ENCODE assay signal across 9 cellular contexts in genomic region chr1:94025383-94026340, GRCh38.
A peak's percentile ranks its signal among the peaks of the same experiment; 100 is the strongest.
DNase-seq lines count a peak whose midpoint lies in the region; ATAC-seq, FAIRE-seq and TF ChIP-seq lines count a peak whose summit lies in the region.
"Had no signal": no experiment of that assay in that cellular context is flagged by ENCODE, and none has a peak within 500 bp of the region (broad histone marks: within the 10 kb centered on the region; RNA-seq: fewer than 3 reads in every experiment).

No MANE protein-coding gene starts in this region.

- CTCF ChIA-PET in PC-3 (lab: Charles Lee) = interaction anchor here (0.8 to 2.5 kb wide), 9 partner anchors 8 to 438 kb away, joined by 3 to 36 read pairs (median 5); no protein-coding TSS in a partner anchor
- CTCF ChIA-PET in H1 (lab: Charles Lee; ENCODE audit: partially characterized antibody) = interaction anchor here (0.6 to 38.0 kb wide), 46 partner anchors 10 to 497 kb away, joined by 3 to 807 read pairs (median 4); partner anchors contain the start of gene ARHGAP29

- no peak overlapping the region for H4K5ac ChIP-seq in H1 (ENCODE audit: insufficient read length, low read depth, low read length)

- H3F3A ChIP-seq in DOHH2 (ENCODE audit: control insufficient read depth, insufficient read depth) (no peaks in the 10 kb centered on the region), PC-3 (ENCODE audit: low read length, unreplicated experiment) (no peaks in the 10 kb centered on the region)

- intact Hi-C loops in PC-3 (cut with micrococcal nuclease) (loop anchor here (1.0 to 10.0 kb wide), 5 partner anchors 20 to 779 kb away; partner anchors contain the start of gene GCLM), posterior vena cava (cut with DNase I) (loop anchor here (2.0 kb wide), 2 partner anchors 19 to 311 kb away; no protein-coding TSS in a partner anchor)

- H3K27ac ChIP-seq in DOHH2 (ENCODE audit: low read depth, low read length) (no peak overlapping the region), PC-3 (ENCODE audit: low read length) (no peak overlapping the region), H1 (ENCODE audit: low read depth, low read length) (no peak overlapping the region)

- TF ChIP-seq POLR2A in H1 (IDR thresholded peaks at IDR 0.05; ENCODE audit: control extremely low read depth in 1 of 2, low read depth in 2 of 2, low read length in 2 of 2) = no peak

- WGBS in H1 (ENCODE audit: extremely low coverage in 1 of 2, insufficient coverage in 1 of 2, insufficient read length in 1 of 2, insufficient replicate concordance in 2 of 2, low coverage in 1 of 2, low lambda C conversion rate in 2 of 2, missing lambda C conversion rate in 1 of 2), 2 experiments = 82% methylated on average over 18 of the region's 18 CpGs; no CpG with 5 or more reads in 1 of the 2 experiments

- ATAC-seq in PC-3 = peak; percentile 76
- ATAC-seq in GM19023 (IDR thresholded peaks at IDR 0.05; ENCODE audit: unreplicated experiment) = no peak
- ATAC-seq in HG02870 (IDR thresholded peaks at IDR 0.05; ENCODE audit: unreplicated experiment) = no peak

- peak; percentile 72 for TF ChIP-seq CTCF in DOHH2 (IDR thresholded peaks at IDR 0.05; ENCODE audit: low read depth, low read length, poor library complexity, severe bottlenecking)
- TF ChIP-seq CTCF in PC-3 (conservative IDR thresholded peaks at IDR 0.05; ENCODE audit: low read depth, low read length) = peak; percentile 90
- peak in 2 of 3 experiments; percentile 51 to 59; a peak in 3 of 4 replicates for TF ChIP-seq CTCF in H1 (IDR thresholded peaks at IDR 0.05; ENCODE audit: control extremely low read depth in 1 of 3, insufficient read depth in 1 of 3, low read depth in 1 of 3, low read length in 3 of 3)

- no peak overlapping the region for H2BK15ac ChIP-seq in H1 (ENCODE audit: low read length)

- H3K4me1 ChIP-seq in DOHH2 (ENCODE audit: control insufficient read depth, low read length) (no peaks in the 10 kb centered on the region), PC-3 (ENCODE audit: insufficient read depth, low read length) (peaks cover 22% of the 10 kb centered on the region; the same call in 1 of the 2 replicates), H1 (replicated peaks in 1 of 4; ENCODE audit: control insufficient read depth in 3 of 4, insufficient read depth in 4 of 4, low read length in 3 of 4) (peaks cover 0 to 6% (median 2%) of the 10 kb centered on the region in 4 experiments; a peak in 3 of 7 replicates)

- H3K9me3 ChIP-seq in DOHH2 (ENCODE audit: control insufficient read depth, insufficient read depth, low read length) = no peaks in the 10 kb centered on the region
- H3K9me3 ChIP-seq in PC-3 (ENCODE audit: low read length) = no peaks in the 10 kb centered on the region
- H3K9me3 ChIP-seq in H1 (ENCODE audit: insufficient read depth in 2 of 2, low read depth in 1 of 2, low read length in 1 of 2) = no peaks in the 10 kb centered on the region

- no peak overlapping the region for H3K14ac ChIP-seq in H1 (ENCODE audit: insufficient read length)

- peak; percentile 63 to 66 for TF ChIP-seq RAD21 in H1 (IDR thresholded peaks at IDR 0.05 in 1 of 2, conservative IDR thresholded peaks at IDR 0.05 in 1 of 2; ENCODE audit: low read depth in 2 of 2, low read length in 2 of 2)

- H4K91ac ChIP-seq in H1 (replicated peaks; ENCODE audit: insufficient read length, low read length) = no peak overlapping the region

- H3K27me3 ChIP-seq in DOHH2 (ENCODE audit: control insufficient read depth, low read length) = peaks cover 2% of the 10 kb centered on the region; the same call in 1 of the 2 replicates
- H3K27me3 ChIP-seq in PC-3 (ENCODE audit: low read length) = no peaks in the 10 kb centered on the region
- H3K27me3 ChIP-seq in H1 (replicated peaks in 1 of 4; ENCODE audit: control insufficient read depth in 3 of 4, extremely low read depth in 1 of 4, insufficient read depth in 3 of 4, low read length in 3 of 4) = no peaks in the 10 kb centered on the region; a peak in 1 of 7 replicates

- no peaks in the 10 kb centered on the region for H3K9me2 ChIP-seq in DOHH2 (replicated peaks; ENCODE audit: control insufficient read depth, low read length)
- no peaks in the 10 kb centered on the region for H3K9me2 ChIP-seq in PC-3 (replicated peaks; ENCODE audit: low read length)

- no TSS peak for BruUV-seq in PC-3 (replicated peaks; lab: Mats Ljungman, UMichigan)

- H3K23me2 ChIP-seq in H1 (ENCODE audit: low read depth, low read length) = no peaks in the 10 kb centered on the region

- no peak overlapping the region for H2AK5ac ChIP-seq in H1 (ENCODE audit: low read depth, low read length)

- H3K23ac ChIP-seq in H1 (ENCODE audit: insufficient read length) = no peak overlapping the region

- H4K20me1 ChIP-seq in DOHH2 (ENCODE audit: control insufficient read depth, insufficient read depth, low read depth, low read length) = no peaks in the 10 kb centered on the region
- H4K20me1 ChIP-seq in PC-3 (ENCODE audit: low read length) = no peaks in the 10 kb centered on the region
- no peaks in the 10 kb centered on the region for H4K20me1 ChIP-seq in H1 (replicated peaks in 1 of 2; ENCODE audit: control insufficient read depth in 1 of 2, insufficient read depth in 2 of 2, low read length in 2 of 2)

- H3K36me3 ChIP-seq in DOHH2 (ENCODE audit: control insufficient read depth, low read length) (no peaks in the 10 kb centered on the region), PC-3 (ENCODE audit: low read depth, low read length) (no peaks in the 10 kb centered on the region), H1 (ENCODE audit: control insufficient read depth in 2 of 4, insufficient read depth in 4 of 4, low read length in 3 of 4) (no peaks in the 10 kb centered on the region)

- FAIRE-seq in HTR-8/SVneo (lab: Jason Lieb, UNC) = no peak
- peak; percentile 81 for FAIRE-seq in H1 (lab: Jason Lieb, UNC)

- no peak overlapping the region for H3K4ac ChIP-seq in H1 (replicated peaks; ENCODE audit: insufficient read length, low read depth, low read length)

- no peak overlapping the region for H4K8ac ChIP-seq in H1 (ENCODE audit: extremely low read depth, insufficient read depth, low read length)

- H3K9ac ChIP-seq in PC-3 (ENCODE audit: low read length) (peak overlapping the region; percentile 37), H1 (replicated peaks in 1 of 4; ENCODE audit: extremely low read depth in 1 of 4, low read depth in 3 of 4, low read length in 3 of 4) (no peak overlapping the region)

- no peaks in the 10 kb centered on the region for H3K79me1 ChIP-seq in H1 (ENCODE audit: low read depth, low read length)

- no peak overlapping the region for H2BK5ac ChIP-seq in H1 (ENCODE audit: low read depth, low read length)

- H2AFZ ChIP-seq in PC-3 (ENCODE audit: low read length) (peak overlapping the region; percentile 88), H1 (ENCODE audit: low read length) (0 out of 2 replicates have a peak overlapping the region, but pooled peaks have one; percentile 14)

- H3K18ac ChIP-seq in H1 (ENCODE audit: extremely low read depth, low read length) = no peak overlapping the region

- POLR2A ChIA-PET in PC-3 (lab: Charles Lee; ENCODE audit: unreplicated experiment) (interaction anchor here (0.6 to 0.8 kb wide), 2 partner anchors 218 to 310 kb away, joined by 4 to 15 read pairs; no protein-coding TSS in a partner anchor), H1 (lab: Charles Lee; ENCODE audit: partially characterized antibody) (interaction anchor here (0.7 kb wide), 1 partner anchor 14 kb away, joined by 4 read pairs; no protein-coding TSS in a partner anchor)

- no peak overlapping the region for H2BK120ac ChIP-seq in H1 (replicated peaks; ENCODE audit: low read depth, low read length)

- TF ChIP-seq EP300 in H1 (IDR thresholded peaks at IDR 0.05; ENCODE audit: borderline replicate concordance in 1 of 2, low read depth in 2 of 2, low read length in 2 of 2) = no peak

- H3K4me2 ChIP-seq in DOHH2 (ENCODE audit: low read length) (no peak overlapping the region), PC-3 (ENCODE audit: low read length) (peak overlapping the region; percentile 89), H1 (ENCODE audit: insufficient read depth in 1 of 2, low read depth in 2 of 2, low read length in 2 of 2) (no peak overlapping the region)

- no peak overlapping the region for H2BK12ac ChIP-seq in H1 (ENCODE audit: low read depth, low read length)

- DNase-seq in HTR-8/SVneo (ENCODE audit: insufficient read length, low spot score) (peak; percentile 74), PC-3 (peak; percentile 90), H1 (ENCODE audit: low read depth in 1 of 2, low spot score in 2 of 2) (no peak), midbrain (lab: John Stamatoyannopoulos, UW) (peak; percentile 43), posterior vena cava (ENCODE audit: low spot score) (no peak)
- DNase-seq: right cardiac atrium had no signal

- H3K4me3 ChIP-seq in DOHH2 (ENCODE audit: low read length) = no peak overlapping the region
- peak overlapping the region; percentile 79 for H3K4me3 ChIP-seq in PC-3 (ENCODE audit: low read length)
- no peak overlapping the region for H3K4me3 ChIP-seq in H1 (ENCODE audit: extremely low read depth in 1 of 4, insufficient read depth in 2 of 4, low read depth in 3 of 4, low read length in 4 of 4)

- H3K79me2 ChIP-seq in DOHH2 (ENCODE audit: control insufficient read depth, low read length) (no peaks in the 10 kb centered on the region), PC-3 (ENCODE audit: low read length) (no peaks in the 10 kb centered on the region), H1 (ENCODE audit: control insufficient read depth in 1 of 2, insufficient read depth in 2 of 2, low read length in 2 of 2) (no peaks in the 10 kb centered on the region)

- no peak overlapping the region for H2BK20ac ChIP-seq in H1 (ENCODE audit: low read length)

- H3K56ac ChIP-seq in H1 (replicated peaks; ENCODE audit: insufficient read length, low read depth, low read length) = no peak overlapping the region

TF ChIP-seq in H1, 55 proteins besides CTCF, POLR2A, EP300 and RAD21:
- TF ChIP-seq TEAD4 (IDR thresholded peaks at IDR 0.05; ENCODE audit: low read depth, low read length) = peak; percentile 55; the same call in 1 of the 2 replicates
- no peak for TF ChIP-seq RBBP5 (IDR thresholded peaks at IDR 0.05; ENCODE audit: borderline replicate concordance, low read depth, low read length)
TF ChIP-seq in H1: peak in this region for 1.

Comparison
In these comparisons a context has a peak if more than half of its experiments do, and no peak if none do; other contexts are left out.
1. DNase-seq: peak in HTR-8/SVneo (single experiment), PC-3 (single experiment) and midbrain (single experiment); none in H1 (0 of 2) and posterior vena cava (single experiment).
2. Peak in every context shown above with its lines, with median percentiles within 50 percentile points of each other: CTCF ChIP-seq.